1 cellular context compared by ENCODE assay signal in the genomic region with DNA sequence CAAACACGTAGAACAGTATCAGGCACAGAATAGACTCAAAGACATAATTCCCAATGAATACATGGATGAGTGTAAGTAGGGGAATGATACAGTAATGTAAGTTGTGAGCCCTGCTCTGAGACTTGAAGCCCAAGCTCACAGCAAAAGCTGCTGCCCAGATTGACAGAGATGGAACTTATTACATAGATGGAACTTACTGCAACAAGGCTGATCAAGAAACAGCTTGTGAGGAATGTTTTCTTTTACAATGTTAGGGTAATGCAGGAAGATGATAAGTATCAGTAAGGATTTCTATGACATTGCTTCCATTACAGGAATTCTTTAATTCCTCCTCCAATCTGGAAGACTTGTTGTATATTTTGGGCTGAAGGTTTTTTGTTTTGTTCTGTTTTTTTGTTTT.
TF ChIP-seq lines count a peak whose summit lies in the region.

No MANE protein-coding gene starts in this region.

TF ChIP-seq in K562, 482 proteins besides CTCF, POLR2A, EP300 and RAD21 (continued from another document):
- no peak for TF ChIP-seq THRA (IDR thresholded peaks at IDR 0.05)
- no peak for TF ChIP-seq HOXB6 (CRISPR knock-in tag; IDR thresholded peaks at IDR 0.05; ENCODE audit: borderline replicate concordance)
- TF ChIP-seq ZZZ3 (IDR thresholded peaks at IDR 0.05), result no peak
- TF ChIP-seq ATF6 (CRISPR knock-in tag; IDR thresholded peaks at IDR 0.05), result no peak
